1 cellular context compared by ENCODE assay signal in genomic region chr3:121482651-121483050, GRCh38.
TF ChIP-seq lines count a peak whose summit lies in the region.

No MANE protein-coding gene starts in this region.

TF ChIP-seq in IMR-90, 13 proteins besides CTCF, POLR2A, EP300 and RAD21:
- TF ChIP-seq MAZ (IDR thresholded peaks at IDR 0.05; ENCODE audit: borderline replicate concordance, low read depth, low read length) (no peak), CHD1 (IDR thresholded peaks at IDR 0.05; ENCODE audit: low read depth, low read length) (no peak), FOS (IDR thresholded peaks at IDR 0.05; ENCODE audit: low read depth, low read length) (peak; percentile 81), CEBPB (IDR thresholded peaks at IDR 0.05; ENCODE audit: low read depth, low read length) (0 out of 2 replicates have a peak, but pooled peaks have one; percentile 30), RFX5 (IDR thresholded peaks at IDR 0.05; ENCODE audit: low read depth, low read length) (no peak), MAFK (IDR thresholded peaks at IDR 0.05; ENCODE audit: low read depth, low read length) (0 out of 2 replicates have a peak, but pooled peaks have one; percentile 8)
